Comparison of ENCODE assay signal across 1 cellular context in genomic region chr14:55605793-55606192, GRCh38.
TF ChIP-seq lines count a peak whose summit lies in the region.

No MANE protein-coding gene starts in this region.

TF ChIP-seq in GM23338, 12 proteins besides CTCF, POLR2A, EP300 and RAD21 (continued from another document):
- TF ChIP-seq ZNF462 (CRISPR knock-in tag; IDR thresholded peaks at IDR 0.05) (no peak), ZNF331 (CRISPR knock-in tag; IDR thresholded peaks at IDR 0.05; ENCODE audit: low read depth) (no peak), NANOG (IDR thresholded peaks at IDR 0.05; ENCODE audit: borderline replicate concordance) (no peak), STAT1 (IDR thresholded peaks at IDR 0.05; ENCODE audit: unreplicated experiment) (no peak), POLR2AphosphoS5 (IDR thresholded peaks at IDR 0.05; ENCODE audit: low read depth) (no peak)
